Comparison of ENCODE assay signal across 8 cellular contexts in the genomic region with DNA sequence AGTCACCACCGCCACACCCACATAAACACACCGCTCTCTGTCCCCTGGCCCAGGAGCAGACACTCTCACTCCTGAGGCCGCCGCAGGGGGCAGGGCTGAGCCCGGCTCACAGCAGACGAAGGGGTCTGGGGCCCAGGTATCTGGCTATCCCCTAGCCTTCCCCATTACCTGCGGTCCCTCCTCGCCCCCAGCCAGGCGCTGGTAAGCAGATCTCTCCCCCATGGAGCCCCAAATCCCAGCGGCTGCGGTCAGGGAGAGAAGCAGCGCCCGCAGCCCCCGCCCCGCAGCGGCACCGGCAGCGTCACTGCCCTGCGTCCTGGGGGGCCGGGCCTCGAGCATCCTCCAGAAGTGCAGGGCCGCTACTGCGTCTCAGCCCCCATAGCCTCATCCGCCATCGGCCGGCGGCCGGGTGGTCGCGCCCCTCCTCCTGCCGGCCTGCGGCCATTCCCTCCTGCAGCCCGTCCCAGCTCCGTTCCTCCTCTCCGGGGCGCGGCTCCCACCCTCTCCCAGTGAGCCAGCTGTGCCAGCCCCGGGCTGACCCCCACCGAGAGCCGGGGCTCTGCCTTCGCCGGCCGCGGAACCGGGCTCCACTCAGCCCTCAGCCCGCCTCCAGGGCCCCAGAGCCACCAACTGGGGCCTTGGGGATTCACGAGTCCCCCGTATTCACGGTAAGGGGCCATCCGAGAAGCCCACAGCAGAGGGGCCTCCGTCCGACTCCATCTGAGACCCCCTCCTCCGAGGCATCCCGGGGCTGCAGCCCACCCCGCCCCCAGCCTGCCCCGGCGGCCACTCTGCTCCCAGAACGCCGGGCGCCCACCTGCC. TPM values are rescaled to one million over a fixed set of nuclear protein-coding genes. Genes with fewer than 3 reads are reported as not detected.
DNase-seq lines count a peak whose midpoint lies in the region; ATAC-seq, FAIRE-seq and TF ChIP-seq lines count a peak whose summit lies in the region.

No MANE protein-coding gene starts in this region.

- peak; percentile 61 for DNase-seq in EL
- DNase-seq in H4 (ENCODE audit: low spot score), result peak; percentile 77
- peak; percentile 62 for DNase-seq in MG63
- peak; percentile 58 for DNase-seq in T-helper 9 cell
- DNase-seq in K562 (ENCODE audit: extremely low read depth in 1 of 4, low spot score in 3 of 4), result peak; percentile 62 to 73 (median 68)
- DNase-seq in islet precursor cell, result peak; percentile 89
- DNase-seq in stimulated activated CD4-positive, alpha-beta T cell treated with anti-CD3 and anti-CD28 coated beads, Interleukin-15, amount 100 ng/mL, for 1 hour (ENCODE audit: low read depth in 1 of 2, low spot score in 1 of 2), result peak; percentile 34 to 50
- DNase-seq in cortex of kidney (lab: John Stamatoyannopoulos, UW), result no peak

- no peak for FAIRE-seq in K562 (lab: Jason Lieb, UNC)

- H2AFZ ChIP-seq in K562 (ENCODE audit: low read depth, low read length), result peak overlapping the region; percentile 82

- peak overlapping the region; percentile 42 for H3K27ac ChIP-seq in K562 (ENCODE audit: extremely low read depth, low read depth, low read length)

- CTCF ChIA-PET in K562 (lab: Yijun Ruan, JAX; ENCODE audit: low intra/inter-chr PET ratio), result interaction anchor here (0.6 to 4.3 kb wide), 5 partner anchors 14 to 44 kb away, joined by 4 to 59 read pairs (median 4); no protein-coding TSS in a partner anchor

- no peak for TF ChIP-seq RAD21 in K562 (CRISPR knock-in tag; conservative IDR thresholded peaks at IDR 0.05 in 1 of 2, IDR thresholded peaks at IDR 0.05 in 1 of 2)

- H3K79me2 ChIP-seq in K562 (ENCODE audit: control insufficient read depth, insufficient read depth, low read length), result peaks cover 5% of the 10 kb centered on the region; the same call in 1 of the 3 replicates

- ATAC-seq in K562, result peak; percentile 83

- in situ Hi-C loops in K562 (cut with MboI), result loop anchor here (25.0 kb wide), 1 partner anchor 617 kb away; a partner anchor contains a TSS

- H3K9me1 ChIP-seq in K562 (ENCODE audit: control insufficient read depth, insufficient read depth, low read length), result peaks cover 5% of the 10 kb centered on the region

- no peaks in the 10 kb centered on the region for H3K27me3 ChIP-seq in MG63
- no peaks in the 10 kb centered on the region for H3K27me3 ChIP-seq in K562 (ENCODE audit: control insufficient read depth in 2 of 2, insufficient read depth in 2 of 2, low read length in 2 of 2)

- no TSS peak for BruUV-seq in K562 (replicated peaks; lab: Mats Ljungman, UMichigan)

- WGBS in K562 (ENCODE audit: insufficient coverage, low coverage, missing lambda C conversion rate), result 0% methylated on average over 42 of the region's 60 CpGs

- peak overlapping the region; percentile 51 to 88 for H3K9ac ChIP-seq in K562 (ENCODE audit: insufficient read depth in 1 of 2, low read depth in 2 of 2, low read length in 2 of 2)

- peak overlapping the region; percentile 86 for H3K4me2 ChIP-seq in K562 (ENCODE audit: insufficient read depth, low read length)

- peak in 2 of 3 experiments; percentile 51 to 67; a peak in 5 of 6 replicates for TF ChIP-seq CTCF in K562 (IDR thresholded peaks at IDR 0.05 in 2 of 3, conservative IDR thresholded peaks at IDR 0.05 in 1 of 3; ENCODE audit: insufficient read depth in 2 of 3, low read depth in 1 of 3, low read length in 3 of 3)

- POLR2A ChIA-PET in K562 (lab: Yijun Ruan, JAX), result interaction anchor here (0.7 to 1.7 kb wide), 7 partner anchors 11 to 107 kb away, joined by 3 to 7 read pairs (median 5); no protein-coding TSS in a partner anchor

- H4K20me1 ChIP-seq in K562 (replicated peaks; ENCODE audit: control insufficient read depth, insufficient read depth, low read length), result peaks cover 3% of the 10 kb centered on the region; the same call in 1 of the 2 replicates

- intact Hi-C loops in K562 (cut with micrococcal nuclease), result no loop called here

- peak overlapping the region; percentile 70 for H3K4me3 ChIP-seq in MG63
- peak overlapping the region; percentile 59 for H3K4me3 ChIP-seq in K562

- H3K36me3 ChIP-seq in MG63 (peaks cover 10% of the 10 kb centered on the region), K562 (ENCODE audit: control insufficient read depth, insufficient read depth, low read length) (no peaks in the 10 kb centered on the region)

- TF ChIP-seq POLR2A in K562 (conservative IDR thresholded peaks at IDR 0.05), result no peak

- H3K9me3 ChIP-seq in MG63 (no peaks in the 10 kb centered on the region), K562 (replicated peaks; ENCODE audit: control insufficient read depth, insufficient read depth, low read depth, low read length) (no peaks in the 10 kb centered on the region)

- no peak for TF ChIP-seq EP300 in K562 (IDR thresholded peaks at IDR 0.05; ENCODE audit: low read length)

- H3K4me1 ChIP-seq in K562 (replicated peaks in 1 of 2; ENCODE audit: control insufficient read depth in 2 of 2, insufficient read depth in 2 of 2, low read length in 2 of 2), result peaks cover 22 to 63% of the 10 kb centered on the region in 2 experiments

RNA-seq across cellular contexts. Expression of a gene that starts 13.1 kb away (rescaled TPM):
- 3.7 and 6.4 TPM in 2 replicates for total RNA-seq in H4 (2014; rRNA removed; shearing (Covaris generic))
- total RNA-seq in MG63 (2014; rRNA removed; shearing (Covaris generic); ENCODE audit: low replicate concordance), result 6.3 and 22.2 TPM in 2 replicates
- 20.1 and 59.7 TPM in 2 replicates for total RNA-seq in K562 (2011; cell fraction: chromatin; rRNA removed; ENCODE audit: low replicate concordance)
- 29.2 and 29.7 TPM in 2 replicates for total RNA-seq in K562 (2011; cell fraction: nucleolus; rRNA removed)
- 20.2 and 23.4 TPM in 2 replicates for total RNA-seq in K562 (2011; cell fraction: nucleoplasm; rRNA removed)
- total RNA-seq in K562 (2014; rRNA removed) (10.9 and 15.3 TPM in 2 replicates), K562 (2014; rRNA removed; fragmentation: Illumina TruSeq; extraction: Trizol) (2.3 and 2.4 TPM in 2 replicates), K562 (2015; rRNA removed; fragmentation: Illumina TruSeq; extraction: Trizol) (8.2 TPM in 2 replicates), K562 (2021) (22.8 and 33.8 TPM in 2 replicates)
- polyA plus RNA-seq in K562 (2011; rRNA removed) (5.3 and 6.4 TPM in 2 replicates), K562 (2014; fragmentation: Illumina TruSeq; extraction: Trizol) (6.5 and 13.2 TPM in 2 replicates), K562 (2014; fragmentation: Nextera tagmentation; extraction: Ambion mirVana) (under 1 TPM; 0.03 to 0.14 TPM), K562 (2014; rRNA removed) (17.6 and 18.8 TPM in 2 replicates)
- 5.6 and 14.8 TPM in 2 replicates for polyA plus RNA-seq in K562 (2011; cell fraction: cytosol; rRNA removed)
- 34.5 and 55.3 TPM in 2 replicates for polyA plus RNA-seq in K562 (2011; cell fraction: nucleus; rRNA removed)
- 13.8 and 19.9 TPM in 2 replicates for polyA plus RNA-seq in K562 (2012)
- 2.9 and 5.0 TPM in 2 replicates for polyA minus RNA-seq in K562 (2011; rRNA and poly(A)+ RNA removed)
- polyA minus RNA-seq in K562 (2011; cell fraction: cytosol; rRNA and poly(A)+ RNA removed), result 10.4 and 17.2 TPM in 2 replicates
- polyA minus RNA-seq in K562 (2011; cell fraction: nucleus; rRNA and poly(A)+ RNA removed), result 9.0 and 9.8 TPM in 2 replicates
